In the genomic region with DNA sequence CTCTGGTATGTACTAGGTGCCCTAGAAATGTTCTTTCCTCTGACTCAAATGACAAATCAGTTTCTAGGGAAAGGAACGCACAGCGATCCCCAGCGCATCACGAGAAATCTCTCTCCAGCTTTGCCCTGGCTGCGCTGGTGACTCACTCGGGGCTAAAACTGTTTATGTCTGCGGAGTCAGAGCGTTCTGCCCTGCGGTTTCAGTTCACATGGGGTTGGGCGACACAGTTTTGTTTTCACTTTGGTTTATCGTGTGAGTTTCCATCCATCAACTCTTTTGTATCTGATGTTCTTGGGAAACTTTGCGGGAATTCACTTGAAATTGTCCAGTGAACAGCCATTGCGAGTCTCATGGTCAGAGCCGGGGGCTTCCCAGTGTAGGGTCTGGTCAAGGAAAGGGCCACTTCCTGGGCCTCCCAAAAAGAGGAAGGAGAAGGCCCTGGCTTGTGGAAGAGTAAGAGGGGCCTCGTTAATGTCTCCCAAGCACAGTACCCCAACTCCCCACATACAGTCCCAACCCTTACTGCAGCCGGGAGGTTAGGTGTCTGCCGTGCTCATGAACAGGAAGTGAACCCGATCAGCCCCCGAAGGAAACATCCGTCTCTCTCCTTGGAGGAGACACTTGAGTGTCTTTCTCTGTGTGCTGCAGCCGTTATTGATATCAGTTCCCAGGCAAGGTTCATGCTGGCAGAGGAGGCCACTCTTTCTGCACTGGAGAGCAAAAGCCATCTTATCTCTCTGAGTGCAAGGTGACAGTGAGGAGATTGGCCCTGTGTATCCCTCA, we compare ENCODE assay signal across 8 cellular contexts.
DNase-seq lines count a peak whose midpoint lies in the region; ATAC-seq and TF ChIP-seq lines count a peak whose summit lies in the region.

No MANE protein-coding gene starts in this region.

- H3K27me3 ChIP-seq in OCI-LY3 (ENCODE audit: low read depth, low read length) (peaks cover 15% of the 10 kb centered on the region), transverse colon (no peaks in the 10 kb centered on the region)

- TF ChIP-seq CTCF in OCI-LY3 (IDR thresholded peaks at IDR 0.05; ENCODE audit: low read depth, low read length) (no peak), transverse colon (IDR thresholded peaks at IDR 0.05) (no peak)

- no peaks in the 10 kb centered on the region for H3K9me3 ChIP-seq in OCI-LY3 (ENCODE audit: insufficient read depth, low read length)
- H3K9me3 ChIP-seq in transverse colon, result no peaks in the 10 kb centered on the region

- H3K4me1 Mint-ChIP-seq in naive thymus-derived CD8-positive, alpha-beta T cell, result peaks cover 7 to 31% (median 25%) of the 10 kb centered on the region in 4 donors

- no peaks in the 10 kb centered on the region for H3K27me3 Mint-ChIP-seq in naive thymus-derived CD8-positive, alpha-beta T cell

- POLR2A ChIA-PET in naive thymus-derived CD8-positive, alpha-beta T cell (lab: Charles Lee), result interaction anchor here (0.6 kb wide), 1 partner anchor 37 kb away, joined by 3 read pairs; no protein-coding TSS in a partner anchor

- H3K36me3 Mint-ChIP-seq in naive thymus-derived CD8-positive, alpha-beta T cell, result peaks cover 0 to 6% (median 0%) of the 10 kb centered on the region in 3 donors

- peak overlapping the region; percentile 95 for H3K4me2 ChIP-seq in OCI-LY3 (ENCODE audit: low read length)

- H3K4me3 Mint-ChIP-seq in naive thymus-derived CD8-positive, alpha-beta T cell, result peak overlapping the region; percentile 30 to 79 (median 70)

- H3K4me1 ChIP-seq in OCI-LY3 (ENCODE audit: low read length), result peaks cover 28% of the 10 kb centered on the region
- peaks cover 0 to 33% (median 20%) of the 10 kb centered on the region in 4 donors for H3K4me1 ChIP-seq in transverse colon

- DNase-seq in activated T-helper 9 cell treated with anti-CD3 and anti-CD28 coated beads, Interleukin-2, amount 50 U/mL, for 16 hours (ENCODE audit: low read depth), result peak; percentile 77
- peak; percentile 2 to 73 (median 30) for DNase-seq in naive thymus-derived CD8-positive, alpha-beta T cell
- DNase-seq in transverse colon, result peak; percentile 68
- DNase-seq in SKM-1 treated with dmso at 0.1 percent for 144 hours (lab: John Stamatoyannopoulos, UW; ENCODE audit: unreplicated experiment), result no peak

- no peak for TF ChIP-seq EP300 in transverse colon (IDR thresholded peaks at IDR 0.05; ENCODE audit: low read depth)

- H3K9me3 Mint-ChIP-seq in naive thymus-derived CD8-positive, alpha-beta T cell, result peaks cover 0 to 4% (median 0%) of the 10 kb centered on the region in 9 donors

- TF ChIP-seq POLR2A in transverse colon (IDR thresholded peaks at IDR 0.05), result no peak

- H3K27ac ChIP-seq in OCI-LY3 (ENCODE audit: low read length) (peak overlapping the region; percentile 53), transverse colon (peak overlapping the region; percentile 66 to 80 (median 76))

- peak overlapping the region; percentile 69 to 97 (median 92) for H3K27ac Mint-ChIP-seq in naive thymus-derived CD8-positive, alpha-beta T cell

- H2AFZ ChIP-seq in OCI-LY3 (ENCODE audit: low read depth, low read length), result peak overlapping the region; percentile 75

- H4K20me1 ChIP-seq in OCI-LY3 (ENCODE audit: insufficient read depth, low read length), result no peaks in the 10 kb centered on the region

- H3K79me2 ChIP-seq in OCI-LY3 (ENCODE audit: low read length), result no peaks in the 10 kb centered on the region

- WGBS in transverse colon (ENCODE audit: low coverage in 1 of 2), 2 donors, result 62 to 63% methylated on average over 13 to 21 of the region's 21 CpGs

- H3K36me3 ChIP-seq in OCI-LY3 (replicated peaks; ENCODE audit: low read depth, low read length) (no peaks in the 10 kb centered on the region), transverse colon (no peaks in the 10 kb centered on the region)

- H3K4me3 ChIP-seq in OCI-LY3 (ENCODE audit: low read length) (peak overlapping the region; percentile 81), transverse colon (no peak overlapping the region)

- peak overlapping the region; percentile 73 for H3K9ac ChIP-seq in OCI-LY3 (ENCODE audit: low read length)

- in situ Hi-C loops in transverse colon (cut with MboI; ENCODE audit: low pct_ligation_motif_present in 1 of 4, low pct_unique_long_range_greater_than_20kb in 1 of 4, low sequenced_read_pairs in 3 of 4), result no loop called here

- peak; percentile 97 for ATAC-seq in GM18502 (IDR thresholded peaks at IDR 0.05; ENCODE audit: poor library complexity, unreplicated experiment)
- peak; percentile 97 for ATAC-seq in HG02642 (IDR thresholded peaks at IDR 0.05; ENCODE audit: poor library complexity, unreplicated experiment)
- peak; percentile 79 to 91 for ATAC-seq in naive thymus-derived CD8-positive, alpha-beta T cell
- ATAC-seq in SK-N-SH treated with all-trans-retinoic acid at 6 μM for 48 hours, result no peak

- intact Hi-C loops in transverse colon (cut with DNase I; ENCODE audit: low total_unique reads), result no loop called here

TF ChIP-seq in SK-N-SH treated with all-trans-retinoic acid at 6 μM for 48 hours, 23 proteins besides CTCF, POLR2A, EP300 and RAD21:
- TF ChIP-seq, protein P1, sequence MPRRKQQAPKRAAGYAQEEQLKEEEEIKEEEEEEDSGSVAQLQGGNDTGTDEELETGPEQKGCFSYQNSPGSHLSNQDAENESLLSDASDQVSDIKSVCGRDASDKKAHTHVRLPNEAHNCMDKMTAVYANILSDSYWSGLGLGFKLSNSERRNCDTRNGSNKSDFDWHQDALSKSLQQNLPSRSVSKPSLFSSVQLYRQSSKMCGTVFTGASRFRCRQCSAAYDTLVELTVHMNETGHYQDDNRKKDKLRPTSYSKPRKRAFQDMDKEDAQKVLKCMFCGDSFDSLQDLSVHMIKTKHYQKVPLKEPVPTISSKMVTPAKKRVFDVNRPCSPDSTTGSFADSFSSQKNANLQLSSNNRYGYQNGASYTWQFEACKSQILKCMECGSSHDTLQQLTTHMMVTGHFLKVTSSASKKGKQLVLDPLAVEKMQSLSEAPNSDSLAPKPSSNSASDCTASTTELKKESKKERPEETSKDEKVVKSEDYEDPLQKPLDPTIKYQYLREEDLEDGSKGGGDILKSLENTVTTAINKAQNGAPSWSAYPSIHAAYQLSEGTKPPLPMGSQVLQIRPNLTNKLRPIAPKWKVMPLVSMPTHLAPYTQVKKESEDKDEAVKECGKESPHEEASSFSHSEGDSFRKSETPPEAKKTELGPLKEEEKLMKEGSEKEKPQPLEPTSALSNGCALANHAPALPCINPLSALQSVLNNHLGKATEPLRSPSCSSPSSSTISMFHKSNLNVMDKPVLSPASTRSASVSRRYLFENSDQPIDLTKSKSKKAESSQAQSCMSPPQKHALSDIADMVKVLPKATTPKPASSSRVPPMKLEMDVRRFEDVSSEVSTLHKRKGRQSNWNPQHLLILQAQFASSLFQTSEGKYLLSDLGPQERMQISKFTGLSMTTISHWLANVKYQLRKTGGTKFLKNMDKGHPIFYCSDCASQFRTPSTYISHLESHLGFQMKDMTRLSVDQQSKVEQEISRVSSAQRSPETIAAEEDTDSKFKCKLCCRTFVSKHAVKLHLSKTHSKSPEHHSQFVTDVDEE (CRISPR knock-in tag; IDR thresholded peaks at IDR 0.05), result no peak
- TF ChIP-seq TCF4 (CRISPR knock-in tag; IDR thresholded peaks at IDR 0.05; ENCODE audit: borderline replicate concordance), result no peak
- TF ChIP-seq GLIS3 (CRISPR knock-in tag; IDR thresholded peaks at IDR 0.05), result no peak
- TF ChIP-seq ZNF565 (CRISPR knock-in tag; conservative IDR thresholded peaks at IDR 0.05; ENCODE audit: low read depth), result no peak
- TF ChIP-seq ZC3H10 (CRISPR knock-in tag; IDR thresholded peaks at IDR 0.05), result no peak
- TF ChIP-seq ZNF8 (CRISPR knock-in tag; IDR thresholded peaks at IDR 0.05), result no peak
- no peak for TF ChIP-seq SNAI2 (CRISPR knock-in tag; IDR thresholded peaks at IDR 0.05)
- TF ChIP-seq BACH2 (CRISPR knock-in tag; IDR thresholded peaks at IDR 0.05; ENCODE audit: borderline replicate concordance), result no peak
- TF ChIP-seq TOX (CRISPR knock-in tag; IDR thresholded peaks at IDR 0.05; ENCODE audit: borderline replicate concordance), result no peak
